Comparison of ENCODE assay signal across 1 cellular context in genomic region chr6:96466149-96466863, GRCh38.
TF ChIP-seq lines count a peak whose summit lies in the region.

No MANE protein-coding gene starts in this region.

TF ChIP-seq in GM23338, 12 proteins besides CTCF, POLR2A, EP300 and RAD21 (continued from another document):
- TF ChIP-seq ZNF462 (CRISPR knock-in tag; IDR thresholded peaks at IDR 0.05) (no peak), REST (IDR thresholded peaks at IDR 0.05; ENCODE audit: unreplicated experiment) (no peak), ETS1 (IDR thresholded peaks at IDR 0.05) (no peak), POLR2AphosphoS5 (IDR thresholded peaks at IDR 0.05; ENCODE audit: low read depth) (no peak), STAT1 (IDR thresholded peaks at IDR 0.05; ENCODE audit: unreplicated experiment) (no peak)
